1 cellular context compared by ENCODE assay signal in genomic region chr2:238847432-238847801, GRCh38.
TF ChIP-seq lines count a peak whose summit lies in the region.

No MANE protein-coding gene starts in this region.

TF ChIP-seq in IMR-90, 13 proteins besides CTCF, POLR2A, EP300 and RAD21:
- TF ChIP-seq USF2 (IDR thresholded peaks at IDR 0.05; ENCODE audit: low read depth, low read length) (no peak), BHLHE40 (IDR thresholded peaks at IDR 0.05; ENCODE audit: low read depth, low read length) (no peak), MXI1 (IDR thresholded peaks at IDR 0.05; ENCODE audit: borderline replicate concordance, low read depth, low read length) (no peak), CHD1 (IDR thresholded peaks at IDR 0.05; ENCODE audit: low read depth, low read length) (no peak), ELK1 (IDR thresholded peaks at IDR 0.05; ENCODE audit: borderline replicate concordance, low read depth, low read length) (no peak), SMC3 (IDR thresholded peaks at IDR 0.05; ENCODE audit: low read depth, low read length) (no peak), FOS (IDR thresholded peaks at IDR 0.05; ENCODE audit: low read depth, low read length) (no peak), CEBPB (IDR thresholded peaks at IDR 0.05; ENCODE audit: low read depth, low read length) (no peak), RFX5 (IDR thresholded peaks at IDR 0.05; ENCODE audit: low read depth, low read length) (no peak)
